Comparison of ENCODE assay signal across 8 cellular contexts in genomic region chr3:142027295-142027694, GRCh38.
DNase-seq lines count a peak whose midpoint lies in the region; ATAC-seq, FAIRE-seq and TF ChIP-seq lines count a peak whose summit lies in the region.

No MANE protein-coding gene starts in this region.

- DNase-seq in H7 (peak; percentile 23), ascending aorta (ENCODE audit: low spot score in 2 of 2) (no peak), lower lobe of right lung (no peak), small intestine (no peak), COR-L47 (lab: John Stamatoyannopoulos, UW) (no peak), DMS114 treated with DMSO at 0.1 percent for 48 hours (lab: John Stamatoyannopoulos, UW; ENCODE audit: unreplicated experiment) (no peak), NCI-H1694 treated with DMSO at 0.1 percent for 48 hours (lab: John Stamatoyannopoulos, UW) (no peak)

- peak overlapping the region; percentile 83 for H2AFZ ChIP-seq in ACC112 (ENCODE audit: low read length, unreplicated experiment)

- peaks cover 7% of the 10 kb centered on the region for H3K4me1 ChIP-seq in ACC112 (ENCODE audit: control insufficient read depth, insufficient read depth, low read length, unreplicated experiment)
- H3K4me1 ChIP-seq in ascending aorta: peaks cover 0 to 4% of the 10 kb centered on the region in 2 donors
- H3K4me1 ChIP-seq in lower lobe of right lung: peaks cover 26% of the 10 kb centered on the region
- no peaks in the 10 kb centered on the region for H3K4me1 ChIP-seq in small intestine (ENCODE audit: control insufficient read depth in 2 of 2, insufficient read depth in 1 of 2, low read depth in 1 of 2, low read length in 1 of 2)

- H3K4me3 ChIP-seq in ACC112 (ENCODE audit: low read depth, low read length) (peak overlapping the region; percentile 86), H7 (ENCODE audit: insufficient read depth, low read depth, low read length) (peak overlapping the region; percentile 36), ascending aorta (peak overlapping the region; percentile 52 to 62), lower lobe of right lung (peak overlapping the region; percentile 55), small intestine (ENCODE audit: low read depth in 1 of 2, low read length in 2 of 2) (peak overlapping the region in 1 of 2 donors; percentile 19)

- TF ChIP-seq CTCF in ascending aorta (IDR thresholded peaks at IDR 0.05) (no peak), lower lobe of right lung (IDR thresholded peaks at IDR 0.05) (no peak)

- FAIRE-seq in small intestine (lab: Jason Lieb, UNC): no peak

- H3K36me3 ChIP-seq in ACC112 (ENCODE audit: insufficient read depth, low read length) (no peaks in the 10 kb centered on the region; the same call in 1 of the 2 replicates), H7 (replicated peaks; ENCODE audit: control insufficient read depth, insufficient read depth, low read length) (no peaks in the 10 kb centered on the region), ascending aorta (no peaks in the 10 kb centered on the region), lower lobe of right lung (no peaks in the 10 kb centered on the region), small intestine (ENCODE audit: control insufficient read depth in 2 of 2, insufficient read depth in 2 of 2, low read length in 2 of 2) (peaks cover 0 to 2% of the 10 kb centered on the region in 2 donors)

- intact Hi-C loops in ascending aorta (cut with DNase I) (no loop called here), lower lobe of right lung (cut with DNase I) (no loop called here)

- H3K79me2 ChIP-seq in ACC112 (ENCODE audit: control insufficient read depth, insufficient read depth, low read length, unreplicated experiment): peaks cover 5% of the 10 kb centered on the region

- H3K9me3 ChIP-seq in ascending aorta (no peaks in the 10 kb centered on the region), lower lobe of right lung (no peaks in the 10 kb centered on the region), small intestine (ENCODE audit: control insufficient read depth, low read depth) (no peaks in the 10 kb centered on the region)

- H3K27me3 ChIP-seq in ACC112 (ENCODE audit: insufficient read depth, low read length) (no peaks in the 10 kb centered on the region), H7 (ENCODE audit: control insufficient read depth, insufficient read depth, low read length) (no peaks in the 10 kb centered on the region), ascending aorta (no peaks in the 10 kb centered on the region), lower lobe of right lung (ENCODE audit: low read depth) (no peaks in the 10 kb centered on the region), small intestine (ENCODE audit: control insufficient read depth in 2 of 2, insufficient read depth in 2 of 2, low read length in 2 of 2) (no peaks in the 10 kb centered on the region)

- H3K27ac ChIP-seq in ACC112 (ENCODE audit: low read depth, low read length) (no peak overlapping the region), ascending aorta (no peak overlapping the region), lower lobe of right lung (peak overlapping the region; percentile 44), small intestine (ENCODE audit: low read depth in 1 of 2, low read length in 1 of 2) (peak overlapping the region in 1 of 2 donors; percentile 38)

- ATAC-seq in lower lobe of right lung: no peak

- WGBS in small intestine, 3 donors: 8 to 21% (median 14%) methylated on average over 3 of the region's 3 CpGs
